Comparison of ENCODE assay signal across 11 cellular contexts in the genomic region with DNA sequence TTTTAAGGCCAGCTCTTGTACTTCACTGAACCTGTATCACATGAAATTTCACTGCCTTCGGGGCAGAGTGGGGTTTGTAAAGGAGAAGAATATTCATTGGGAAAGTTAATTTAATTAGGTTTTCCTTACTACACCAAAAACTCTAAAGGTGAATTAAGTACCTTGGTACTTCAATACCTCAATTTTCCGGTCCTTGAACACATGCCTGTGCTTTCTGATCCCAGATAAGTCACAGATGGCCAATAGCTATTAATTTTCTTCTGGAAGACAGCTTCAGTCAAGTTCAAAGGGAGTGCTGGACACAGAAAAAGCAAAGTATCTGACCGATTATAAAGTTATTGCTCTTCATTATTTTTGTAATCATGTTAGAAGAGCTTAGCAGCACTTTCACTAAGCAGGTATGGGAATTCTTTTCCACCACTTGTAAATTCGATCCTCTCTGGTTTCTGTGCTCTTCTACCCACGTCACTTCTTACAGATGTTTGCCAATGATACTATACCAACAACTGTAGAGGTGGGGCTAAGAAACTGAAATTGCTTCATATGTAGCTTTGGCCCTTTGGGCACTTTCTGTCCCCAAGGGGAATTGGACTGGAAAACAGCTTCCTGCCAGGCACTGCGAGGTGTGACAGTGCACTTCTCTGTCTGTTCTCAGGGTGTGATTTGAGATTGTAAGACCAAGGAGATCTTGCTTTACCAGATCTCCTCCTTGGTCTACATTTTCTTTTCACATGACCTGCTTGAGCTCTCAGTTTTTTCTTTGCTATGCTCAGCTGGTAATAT.
DNase-seq lines count a peak whose midpoint lies in the region; ATAC-seq and TF ChIP-seq lines count a peak whose summit lies in the region.
"Had no signal": no experiment of that assay in that cellular context is flagged by ENCODE, and none has a peak within 500 bp of the region (broad histone marks: within the 10 kb centered on the region; RNA-seq: fewer than 3 reads in every experiment).

No MANE protein-coding gene starts in this region.

- no peaks in the 10 kb centered on the region for H3K27me3 Mint-ChIP-seq in MCF 10A (ENCODE audit: insufficient read depth, unreplicated experiment)

- no peak overlapping the region for H3K9ac ChIP-seq in BLaER1 treated with 17β-estradiol and CSF1 and Interleukin-3, amounts not matched to agents 10 nM and 100 nM

- peak; percentile 59 for ATAC-seq in GM19467 (IDR thresholded peaks at IDR 0.05; ENCODE audit: unreplicated experiment)
- ATAC-seq in HG03108 (IDR thresholded peaks at IDR 0.05; ENCODE audit: unreplicated experiment) = peak; percentile 69
- ATAC-seq in GM19351 (IDR thresholded peaks at IDR 0.05; ENCODE audit: unreplicated experiment) = no peak

- H3K36me3 ChIP-seq in BLaER1 treated with 17β-estradiol and CSF1 and Interleukin-3, amounts not matched to agents 10 nM and 100 nM = no peaks in the 10 kb centered on the region

- H4K20me1 ChIP-seq in BLaER1 treated with 17β-estradiol and CSF1 and Interleukin-3, amounts not matched to agents 10 nM and 100 nM = no peaks in the 10 kb centered on the region

- H3K4me2 ChIP-seq in BLaER1 treated with 17β-estradiol and CSF1 and Interleukin-3, amounts not matched to agents 10 nM and 100 nM = peak overlapping the region in 10 of 11 experiments; percentile 16 to 71 (median 50); a peak in 18 of 22 replicates

- no peaks in the 10 kb centered on the region for H3K9me3 Mint-ChIP-seq in MCF 10A (ENCODE audit: unreplicated experiment)

- no peaks in the 10 kb centered on the region for H3K9me3 ChIP-seq in BLaER1 treated with 17β-estradiol and CSF1 and Interleukin-3, amounts not matched to agents 10 nM and 100 nM (replicated peaks in 1 of 11)

- BruUV-seq in MCF 10A (replicated peaks; lab: Mats Ljungman, UMichigan) = no TSS peak

- H3K4me1 Mint-ChIP-seq in MCF 10A (ENCODE audit: insufficient read depth, unreplicated experiment) = peaks cover 19% of the 10 kb centered on the region

- H3K4me1 ChIP-seq in BLaER1 treated with 17β-estradiol and CSF1 and Interleukin-3, amounts not matched to agents 10 nM and 100 nM = peaks cover 9 to 14% (median 12%) of the 10 kb centered on the region in 10 experiments; a peak in 18 of 20 replicates

- no peak overlapping the region for H3K4me3 Mint-ChIP-seq in MCF 10A (ENCODE audit: unreplicated experiment)

- H3K27ac Mint-ChIP-seq in MCF 10A (ENCODE audit: low read depth, unreplicated experiment) = no peak overlapping the region

- TF ChIP-seq CTCF in MCF 10A (IDR thresholded peaks at IDR 0.05; ENCODE audit: unreplicated experiment) (no peak), foreskin fibroblast (IDR thresholded peaks at IDR 0.05; ENCODE audit: low read depth, low read length) (no peak)

- no peaks in the 10 kb centered on the region for H3K27me3 ChIP-seq in BLaER1 treated with 17β-estradiol and CSF1 and Interleukin-3, amounts not matched to agents 10 nM and 100 nM

- peak overlapping the region in 6 of 11 experiments; percentile 2 to 49 (median 38); a peak in 8 of 22 replicates for H3K27ac ChIP-seq in BLaER1 treated with 17β-estradiol and CSF1 and Interleukin-3, amounts not matched to agents 10 nM and 100 nM
- H3K27ac ChIP-seq: VCaP had no signal

- no peak overlapping the region for H3K4me3 ChIP-seq in BLaER1 treated with 17β-estradiol and CSF1 and Interleukin-3, amounts not matched to agents 10 nM and 100 nM
- no peak overlapping the region for H3K4me3 ChIP-seq in foreskin fibroblast (ENCODE audit: low read depth in 1 of 2, low read length in 2 of 2)

- H3K36me3 Mint-ChIP-seq in MCF 10A (ENCODE audit: insufficient read depth, unreplicated experiment) = peaks cover 7% of the 10 kb centered on the region

- CTCF ChIA-PET in MCF 10A (lab: Yijun Ruan, JAX) = interaction anchor here (0.6 to 3.0 kb wide), 13 partner anchors 8 to 297 kb away, joined by 3 to 15 read pairs (median 5); no protein-coding TSS in a partner anchor

- intact Hi-C loops in MCF 10A (cut with micrococcal nuclease) = no loop called here

- DNase-seq in MCF 10A (ENCODE audit: unreplicated experiment) (peak; percentile 51), foreskin fibroblast (no peak), SHP77 (lab: John Stamatoyannopoulos, UW) (no peak), NCI-H2081 treated with DMSO at 0.1 percent for 48 hours (lab: John Stamatoyannopoulos, UW) (no peak)
- DNase-seq: activated T-cell treated with anti-CD3 and anti-CD28 coated beads, Interleukin-2, amount 50 U/mL, for 1 hour; NCI-H2029 had no signal

- POLR2A ChIA-PET in MCF 10A (lab: Yijun Ruan, JAX) = interaction anchor here (0.6 to 1.0 kb wide), 6 partner anchors 9 to 102 kb away, joined by 3 to 4 read pairs (median 3); no protein-coding TSS in a partner anchor
